8 cellular contexts compared by ENCODE assay signal in the genomic region with DNA sequence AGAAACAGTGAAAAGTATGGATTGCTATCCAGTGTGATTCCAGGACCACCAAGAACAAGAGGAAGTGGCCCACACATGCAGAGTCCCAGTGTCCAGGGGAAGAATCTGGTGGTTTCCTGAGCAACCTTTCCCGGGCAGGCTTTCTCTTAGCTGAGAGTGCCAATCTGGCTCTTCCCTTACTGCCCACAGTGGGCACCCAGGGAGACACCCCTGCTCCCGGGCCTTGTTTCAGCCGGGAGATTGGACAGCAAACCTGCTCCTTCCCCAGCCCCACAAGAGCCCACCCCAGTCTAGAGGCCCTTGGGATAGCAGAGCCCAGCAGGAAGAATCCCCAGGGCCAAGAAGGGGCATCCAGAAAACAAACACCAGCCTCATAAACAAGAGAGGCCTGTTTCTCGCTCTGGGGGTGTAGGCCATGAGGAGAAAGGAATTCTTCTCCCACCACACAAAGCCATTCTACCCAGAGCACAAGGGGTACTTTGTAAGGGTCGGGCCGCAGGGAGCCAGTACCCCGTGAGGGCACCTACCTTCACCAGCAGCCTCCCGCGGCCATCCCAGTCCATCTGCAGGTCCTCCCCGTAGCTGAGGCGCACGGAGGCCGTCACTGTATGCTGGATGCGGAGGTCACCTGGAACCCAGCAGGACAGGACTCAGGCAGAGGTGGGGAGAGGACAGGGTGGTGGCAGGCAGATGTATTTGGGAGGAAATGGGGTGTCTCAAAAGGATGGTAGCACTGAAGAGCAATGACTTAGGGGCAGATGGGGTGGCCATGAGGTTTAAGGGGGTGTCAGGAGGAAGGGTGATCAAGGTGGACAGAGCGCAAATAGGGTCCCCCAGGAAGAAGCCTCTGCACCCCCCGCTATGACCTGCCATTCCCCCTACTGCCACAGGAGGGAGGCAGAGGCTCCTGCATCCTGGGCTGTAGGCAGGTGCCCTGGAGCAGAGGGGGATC.
A peak's percentile ranks its signal among the peaks of the same experiment; 100 is the strongest.
DNase-seq lines count a peak whose midpoint lies in the region; ATAC-seq and TF ChIP-seq lines count a peak whose summit lies in the region.

No MANE protein-coding gene starts in this region.

- ATAC-seq in foreskin keratinocyte (peak; percentile 76), HG03442 (IDR thresholded peaks at IDR 0.05; ENCODE audit: unreplicated experiment) (no peak)

- no peaks in the 10 kb centered on the region for H3K9me2 ChIP-seq in GM23248 (ENCODE audit: insufficient read depth)

- H3K4me3 ChIP-seq in GM23248 (no peak overlapping the region), OCI-LY3 (ENCODE audit: low read length) (no peak overlapping the region), ovary (no peak overlapping the region), uterus (no peak overlapping the region)

- H3K4me1 Mint-ChIP-seq in activated T-helper 1 cell treated with anti-CD3 and anti-CD28 coated beads, Interleukin-12 subunit alpha, Interleukin-12 subunit beta, Interleukin-2, Interleukin-4 antibody, amounts not matched to agents 30 ng/mL and 10 ng/mL and 1 ng/mL, durations not matched to agents 14 hours and 24 hours and 36 hours (ENCODE audit: low read depth), result peaks cover 4% of the 10 kb centered on the region

- no peaks in the 10 kb centered on the region for H3K36me3 Mint-ChIP-seq in activated T-helper 1 cell treated with anti-CD3 and anti-CD28 coated beads, Interleukin-12 subunit alpha, Interleukin-12 subunit beta, Interleukin-2, Interleukin-4 antibody, amounts not matched to agents 30 ng/mL and 10 ng/mL and 1 ng/mL, durations not matched to agents 14 hours and 24 hours and 36 hours (ENCODE audit: low read depth)

- H4K20me1 ChIP-seq in GM23248 (ENCODE audit: insufficient read depth), result no peaks in the 10 kb centered on the region
- no peaks in the 10 kb centered on the region for H4K20me1 ChIP-seq in OCI-LY3 (ENCODE audit: insufficient read depth, low read length)

- in situ Hi-C loops in GM23248 (cut with MboI), result loop anchor here (10.0 kb wide), 1 partner anchor 122 kb away; no protein-coding TSS in a partner anchor

- DNase-seq in AG20443 (ENCODE audit: low spot score) (peak; percentile 79), GM23248 (peak; percentile 65), foreskin keratinocyte (no peak), ovary (peak in 3 of 5 donors; percentile 34 to 48 (median 35)), uterus (peak; percentile 30 to 36)
- peak; percentile 17 for DNase-seq in activated T-helper 1 cell treated with anti-CD3 and anti-CD28 coated beads, Interleukin-12 subunit alpha, Interleukin-12 subunit beta, Interleukin-2, Interleukin-4 antibody, amounts not matched to agents 30 ng/mL and 10 ng/mL and 1 ng/mL, durations not matched to agents 14 hours and 24 hours and 36 hours (ENCODE audit: low spot score)

- no peak for TF ChIP-seq POLR2A in ovary (IDR thresholded peaks at IDR 0.05)
- no peak for TF ChIP-seq POLR2A in uterus (IDR thresholded peaks at IDR 0.05)

- no peaks in the 10 kb centered on the region for H3F3A ChIP-seq in GM23248 (ENCODE audit: insufficient read depth)

- H3K27ac Mint-ChIP-seq in activated T-helper 1 cell treated with anti-CD3 and anti-CD28 coated beads, Interleukin-12 subunit alpha, Interleukin-12 subunit beta, Interleukin-2, Interleukin-4 antibody, amounts not matched to agents 30 ng/mL and 10 ng/mL and 1 ng/mL, durations not matched to agents 14 hours and 24 hours and 36 hours, result no peak overlapping the region

- peaks cover 2% of the 10 kb centered on the region for H3K27me3 Mint-ChIP-seq in activated T-helper 1 cell treated with anti-CD3 and anti-CD28 coated beads, Interleukin-12 subunit alpha, Interleukin-12 subunit beta, Interleukin-2, Interleukin-4 antibody, amounts not matched to agents 30 ng/mL and 10 ng/mL and 1 ng/mL, durations not matched to agents 14 hours and 24 hours and 36 hours (ENCODE audit: insufficient read depth)

- H3K27me3 ChIP-seq in GM23248 (replicated peaks; ENCODE audit: insufficient read depth) (no peaks in the 10 kb centered on the region), OCI-LY3 (ENCODE audit: low read depth, low read length) (peaks cover 14% of the 10 kb centered on the region; the same call in 1 of the 2 replicates), foreskin keratinocyte (peaks cover 2% of the 10 kb centered on the region), ovary (no peaks in the 10 kb centered on the region), uterus (no peaks in the 10 kb centered on the region)

- 62 to 64% methylated on average over 15 to 16 of the region's 16 CpGs for WGBS in GM23248 (ENCODE audit: low coverage in 1 of 2, low lambda C conversion rate in 2 of 2, missing lambda C conversion rate in 2 of 2), 2 experiments
- 72 to 79% (median 72%) methylated on average over 16 of the region's 16 CpGs for WGBS in ovary, 3 donors

- H3K27ac ChIP-seq in GM23248 (no peak overlapping the region), OCI-LY3 (ENCODE audit: low read length) (no peak overlapping the region), foreskin keratinocyte (no peak overlapping the region), ovary (no peak overlapping the region), uterus (peak overlapping the region in 1 of 2 donors; percentile 7)

- H3K4me2 ChIP-seq in GM23248 (ENCODE audit: unreplicated experiment), result no peak overlapping the region
- H3K4me2 ChIP-seq in OCI-LY3 (ENCODE audit: low read length), result no peak overlapping the region

- no peaks in the 10 kb centered on the region for H3K9me3 Mint-ChIP-seq in activated T-helper 1 cell treated with anti-CD3 and anti-CD28 coated beads, Interleukin-12 subunit alpha, Interleukin-12 subunit beta, Interleukin-2, Interleukin-4 antibody, amounts not matched to agents 30 ng/mL and 10 ng/mL and 1 ng/mL, durations not matched to agents 14 hours and 24 hours and 36 hours

- no peaks in the 10 kb centered on the region for H3K9me3 ChIP-seq in GM23248 (ENCODE audit: low read depth)
- H3K9me3 ChIP-seq in OCI-LY3 (ENCODE audit: insufficient read depth, low read length), result no peaks in the 10 kb centered on the region
- H3K9me3 ChIP-seq in ovary, result no peaks in the 10 kb centered on the region
- no peaks in the 10 kb centered on the region for H3K9me3 ChIP-seq in uterus

- H3K9ac ChIP-seq in GM23248 (no peak overlapping the region), OCI-LY3 (ENCODE audit: low read length) (no peak overlapping the region)

- H3K79me2 ChIP-seq in GM23248 (ENCODE audit: insufficient read depth), result no peaks in the 10 kb centered on the region
- H3K79me2 ChIP-seq in OCI-LY3 (ENCODE audit: low read length), result no peaks in the 10 kb centered on the region

- intact Hi-C loops in activated T-helper 1 cell treated with anti-CD3 and anti-CD28 coated beads, Interleukin-12 subunit alpha, Interleukin-12 subunit beta, Interleukin-2, Interleukin-4 antibody, amounts not matched to agents 30 ng/mL and 10 ng/mL and 1 ng/mL, durations not matched to agents 14 hours and 24 hours and 36 hours (cut with micrococcal nuclease), result loop anchor here (1.0 kb wide), 3 partner anchors 133 to 223 kb away; no protein-coding TSS in a partner anchor
- intact Hi-C loops in ovary (cut with DNase I), result loop anchor here (5.0 to 10.0 kb wide), 3 partner anchors 132 to 222 kb away; no protein-coding TSS in a partner anchor
- intact Hi-C loops in uterus (cut with DNase I; ENCODE audit: low total_unique reads), result loop anchor here (10.0 kb wide), 1 partner anchor 122 kb away; no protein-coding TSS in a partner anchor

- peaks cover 14% of the 10 kb centered on the region for H3K4me1 ChIP-seq in GM23248 (ENCODE audit: insufficient read depth)
- H3K4me1 ChIP-seq in OCI-LY3 (ENCODE audit: low read length), result no peaks in the 10 kb centered on the region
- no peaks in the 10 kb centered on the region for H3K4me1 ChIP-seq in foreskin keratinocyte
- no peaks in the 10 kb centered on the region for H3K4me1 ChIP-seq in ovary (ENCODE audit: insufficient read depth)
- H3K4me1 ChIP-seq in uterus, result no peaks in the 10 kb centered on the region

- H3K36me3 ChIP-seq in GM23248 (ENCODE audit: low read depth), result no peaks in the 10 kb centered on the region
- H3K36me3 ChIP-seq in OCI-LY3 (replicated peaks; ENCODE audit: low read depth, low read length), result no peaks in the 10 kb centered on the region
- no peaks in the 10 kb centered on the region for H3K36me3 ChIP-seq in ovary
- no peaks in the 10 kb centered on the region for H3K36me3 ChIP-seq in uterus

- TF ChIP-seq CTCF in OCI-LY3 (IDR thresholded peaks at IDR 0.05; ENCODE audit: low read depth, low read length) (peak; percentile 68), foreskin keratinocyte (conservative IDR thresholded peaks at IDR 0.05) (peak; percentile 93), ovary (IDR thresholded peaks at IDR 0.05) (peak in 2 of 3 donors; percentile 52 to 55), uterus (IDR thresholded peaks at IDR 0.05) (peak; percentile 60 to 83 (median 76))

- no peak overlapping the region for H2AFZ ChIP-seq in GM23248
- H2AFZ ChIP-seq in OCI-LY3 (ENCODE audit: low read depth, low read length), result no peak overlapping the region

- TF ChIP-seq EP300 in ovary (IDR thresholded peaks at IDR 0.05), result no peak

- no peak overlapping the region for H3K4me3 Mint-ChIP-seq in activated T-helper 1 cell treated with anti-CD3 and anti-CD28 coated beads, Interleukin-12 subunit alpha, Interleukin-12 subunit beta, Interleukin-2, Interleukin-4 antibody, amounts not matched to agents 30 ng/mL and 10 ng/mL and 1 ng/mL, durations not matched to agents 14 hours and 24 hours and 36 hours

Comparison
In these comparisons a context has a peak if more than half of its experiments do, and no peak if none do; other contexts are left out.
1. DNase-seq: peak in AG20443 (single experiment), GM23248 (single experiment), activated T-helper 1 cell treated with anti-CD3 and anti-CD28 coated beads, Interleukin-12 subunit alpha, Interleukin-12 subunit beta, Interleukin-2, Interleukin-4 antibody, amounts not matched to agents 30 ng/mL and 10 ng/mL and 1 ng/mL, durations not matched to agents 14 hours and 24 hours and 36 hours (single experiment), ovary (3 of 5) and uterus (2 of 2); none in foreskin keratinocyte (0 of 2).
2. Peak in every context shown above with its lines, with median percentiles within 50 percentile points of each other: CTCF ChIP-seq.